In genomic region chr2:111380733-111381439, GRCh38 we compare ENCODE assay signal across 8 cellular contexts.
DNase-seq lines count a peak whose midpoint lies in the region; ATAC-seq and TF ChIP-seq lines count a peak whose summit lies in the region.
"Not testable (repeated sequence)": the region's sequence is repeated elsewhere in the genome, so short reads cannot be mapped to it uniquely, and the experiment has no call there.

No MANE protein-coding gene starts in this region.

- not testable (repeated sequence) for TF ChIP-seq CTCF in activated CD8-positive, alpha-beta T cell treated with anti-CD3 and anti-CD28 coated beads for 36 hours (IDR thresholded peaks at IDR 0.05); mucosa of descending colon (IDR thresholded peaks at IDR 0.05)

- not testable (repeated sequence) for H3K4me1 ChIP-seq in CD4-positive, CD25-positive, alpha-beta regulatory T cell (ENCODE audit: control insufficient read depth, insufficient read depth, low read length, poor library complexity, severe bottlenecking); mucosa of descending colon (ENCODE audit: low read depth)

- DNase-seq in CD4-positive, CD25-positive, alpha-beta regulatory T cell: peak in 1 of 3 donors; percentile 12
- peak; percentile 39 for DNase-seq in activated CD8-positive, alpha-beta T cell treated with anti-CD3 and anti-CD28 coated beads for 36 hours
- peak; percentile 26 to 31 for DNase-seq in activated T-cell treated with anti-CD3 and anti-CD28 coated beads, Interleukin-2, amount 50 U/mL, for 72 hours
- not testable (repeated sequence) for DNase-seq in activated naive CD4-positive, alpha-beta T cell treated with anti-CD3 and anti-CD28 coated beads, Interleukin-2, amount 50 U/mL, for 72 hours (ENCODE audit: low spot score in 2 of 2); stimulated activated effector memory CD8-positive, alpha-beta T cell treated with anti-CD3 and anti-CD28 coated beads, Interleukin-12 subunit alpha, Interleukin-12 subunit beta, amount 100 ng/mL, for 72 hours (ENCODE audit: low spot score in 2 of 2)
- DNase-seq in mucosa of descending colon: peak in 2 of 3 donors; percentile 24 to 44
- peak; percentile 44 for DNase-seq in stimulated activated CD4-positive, alpha-beta T cell treated with anti-CD3 and anti-CD28 coated beads, Interleukin-2, amount 100 ng/mL, for 4 hours (ENCODE audit: low read depth)

- H3K4me1 Mint-ChIP-seq in CD4-positive, CD25-positive, alpha-beta regulatory T cell; activated CD8-positive, alpha-beta T cell treated with anti-CD3 and anti-CD28 coated beads for 36 hours (ENCODE audit: low read depth); stimulated activated effector memory CD8-positive, alpha-beta T cell treated with anti-CD3 and anti-CD28 coated beads, Interleukin-12 subunit alpha, Interleukin-12 subunit beta, amount 100 ng/mL, for 72 hours: not testable (repeated sequence)
- H3K4me1 Mint-ChIP-seq in activated T-cell treated with anti-CD3 and anti-CD28 coated beads, Interleukin-2, amount 50 U/mL, for 72 hours (ENCODE audit: low read depth): peaks cover 17% of the 10 kb centered on the region

- CTCF ChIA-PET in activated CD8-positive, alpha-beta T cell treated with anti-CD3 and anti-CD28 coated beads for 36 hours (lab: Charles Lee): not testable (repeated sequence)

- not testable (repeated sequence) for H3K27me3 Mint-ChIP-seq in CD4-positive, CD25-positive, alpha-beta regulatory T cell; activated CD8-positive, alpha-beta T cell treated with anti-CD3 and anti-CD28 coated beads for 36 hours; activated T-cell treated with anti-CD3 and anti-CD28 coated beads, Interleukin-2, amount 50 U/mL, for 72 hours (ENCODE audit: low read depth)

- not testable (repeated sequence) for H3K36me3 ChIP-seq in CD4-positive, CD25-positive, alpha-beta regulatory T cell (ENCODE audit: control insufficient read depth, insufficient read depth, low read length); mucosa of descending colon (ENCODE audit: low read depth)

- H3K4me3 Mint-ChIP-seq in CD4-positive, CD25-positive, alpha-beta regulatory T cell; activated CD8-positive, alpha-beta T cell treated with anti-CD3 and anti-CD28 coated beads for 36 hours; stimulated activated effector memory CD8-positive, alpha-beta T cell treated with anti-CD3 and anti-CD28 coated beads, Interleukin-12 subunit alpha, Interleukin-12 subunit beta, amount 100 ng/mL, for 72 hours: not testable (repeated sequence)
- peak overlapping the region in 1 of 2 donors; percentile 59 for H3K4me3 Mint-ChIP-seq in activated T-cell treated with anti-CD3 and anti-CD28 coated beads, Interleukin-2, amount 50 U/mL, for 72 hours

- not testable (repeated sequence) for H3K9me3 Mint-ChIP-seq in CD4-positive, CD25-positive, alpha-beta regulatory T cell; activated CD8-positive, alpha-beta T cell treated with anti-CD3 and anti-CD28 coated beads for 36 hours; activated T-cell treated with anti-CD3 and anti-CD28 coated beads, Interleukin-2, amount 50 U/mL, for 72 hours; activated naive CD4-positive, alpha-beta T cell treated with anti-CD3 and anti-CD28 coated beads, Interleukin-2, amount 50 U/mL, for 72 hours; stimulated activated effector memory CD8-positive, alpha-beta T cell treated with anti-CD3 and anti-CD28 coated beads, Interleukin-12 subunit alpha, Interleukin-12 subunit beta, amount 100 ng/mL, for 72 hours

- H3K4me3 ChIP-seq in CD4-positive, CD25-positive, alpha-beta regulatory T cell (ENCODE audit: low read depth, low read length); mucosa of descending colon: not testable (repeated sequence)

- H3K9me3 ChIP-seq in CD4-positive, CD25-positive, alpha-beta regulatory T cell (ENCODE audit: control insufficient read depth in 2 of 2, low read length in 2 of 2); mucosa of descending colon: not testable (repeated sequence)

- POLR2A ChIA-PET in activated CD8-positive, alpha-beta T cell treated with anti-CD3 and anti-CD28 coated beads for 36 hours (lab: Charles Lee): not testable (repeated sequence)

- intact Hi-C loops in activated CD8-positive, alpha-beta T cell treated with anti-CD3 and anti-CD28 coated beads for 36 hours (cut with micrococcal nuclease); mucosa of descending colon (cut with DNase I, micrococcal nuclease): not testable (repeated sequence)

- not testable (repeated sequence) for H3K27ac ChIP-seq in CD4-positive, CD25-positive, alpha-beta regulatory T cell (ENCODE audit: insufficient read depth, low read length, poor library complexity, severe bottlenecking)

- H3K36me3 Mint-ChIP-seq in CD4-positive, CD25-positive, alpha-beta regulatory T cell; activated CD8-positive, alpha-beta T cell treated with anti-CD3 and anti-CD28 coated beads for 36 hours (ENCODE audit: low read depth); activated T-cell treated with anti-CD3 and anti-CD28 coated beads, Interleukin-2, amount 50 U/mL, for 72 hours (ENCODE audit: insufficient read depth in 2 of 2); activated naive CD4-positive, alpha-beta T cell treated with anti-CD3 and anti-CD28 coated beads, Interleukin-2, amount 50 U/mL, for 72 hours; stimulated activated effector memory CD8-positive, alpha-beta T cell treated with anti-CD3 and anti-CD28 coated beads, Interleukin-12 subunit alpha, Interleukin-12 subunit beta, amount 100 ng/mL, for 72 hours: not testable (repeated sequence)

- not testable (repeated sequence) for H3K27me3 ChIP-seq in CD4-positive, CD25-positive, alpha-beta regulatory T cell (ENCODE audit: control insufficient read depth, insufficient read depth, low read length)

- peak overlapping the region in 2 of 3 donors; percentile 71 to 85 for H3K27ac Mint-ChIP-seq in CD4-positive, CD25-positive, alpha-beta regulatory T cell
- not testable (repeated sequence) for H3K27ac Mint-ChIP-seq in activated CD8-positive, alpha-beta T cell treated with anti-CD3 and anti-CD28 coated beads for 36 hours; activated T-cell treated with anti-CD3 and anti-CD28 coated beads, Interleukin-2, amount 50 U/mL, for 72 hours; activated naive CD4-positive, alpha-beta T cell treated with anti-CD3 and anti-CD28 coated beads, Interleukin-2, amount 50 U/mL, for 72 hours; stimulated activated effector memory CD8-positive, alpha-beta T cell treated with anti-CD3 and anti-CD28 coated beads, Interleukin-12 subunit alpha, Interleukin-12 subunit beta, amount 100 ng/mL, for 72 hours

- ATAC-seq in CD4-positive, CD25-positive, alpha-beta regulatory T cell (ENCODE audit: low read depth in 2 of 2): peak; percentile 69 to 78
- peak; percentile 53 to 69 for ATAC-seq in activated CD4-positive, CD25-positive, alpha-beta regulatory T cell treated with anti-CD3 and anti-CD28 coated beads, Interleukin-2, amount 50 U/mL, for 24 hours
- ATAC-seq in activated CD8-positive, alpha-beta T cell treated with anti-CD3 and anti-CD28 coated beads for 36 hours: peak; percentile 72
- ATAC-seq in activated T-cell treated with anti-CD3 and anti-CD28 coated beads, Interleukin-2, amount 50 U/mL, for 72 hours (replicated peaks in 1 of 2): peak; percentile 83 to 90
- peak; percentile 76 to 85 for ATAC-seq in activated naive CD4-positive, alpha-beta T cell treated with anti-CD3 and anti-CD28 coated beads, Interleukin-2, amount 50 U/mL, for 72 hours
- not testable (repeated sequence) for ATAC-seq in mucosa of descending colon
- peak; percentile 63 for ATAC-seq in stimulated activated effector memory CD8-positive, alpha-beta T cell treated with anti-CD3 and anti-CD28 coated beads, Interleukin-12 subunit alpha, Interleukin-12 subunit beta, amount 100 ng/mL, for 72 hours
